In genomic region chr9:111450114-111450513, GRCh38 we compare ENCODE assay signal across 16 cellular contexts. TPM values are rescaled to one million over a fixed set of nuclear protein-coding genes. Genes with fewer than 3 reads are reported as not detected.
DNase-seq lines count a peak whose midpoint lies in the region; ATAC-seq lines count a peak whose summit lies in the region.
"Had no signal": no experiment of that assay in that cellular context is flagged by ENCODE, and none has a peak within 500 bp of the region (broad histone marks: within the 10 kb centered on the region; RNA-seq: fewer than 3 reads in every experiment).

No MANE protein-coding gene starts in this region.

- DNase-seq in Right ventricle myocardium inferior (ENCODE audit: missing footprints), result no peak
- DNase-seq in cardiac septum (ENCODE audit: low spot score), result no peak
- DNase-seq in Right ventricle myocardium superior, result no peak
- peak; percentile 25 for DNase-seq in myocyte (ENCODE audit: low read depth)
- no peak for DNase-seq in KG1 (lab: John Stamatoyannopoulos, UW)
- no peak for DNase-seq in NCI-H446 treated with DMSO at 0.1 percent for 48 hours (lab: John Stamatoyannopoulos, UW)
- DNase-seq: DMS53, HFFc6, MM.1S, NCI-H187 treated with DMSO at 0.1 percent for 48 hours, NCI-H2171, NCI-H510A, SIG-M5 had no signal

- intact Hi-C loops in Right ventricle myocardium inferior (cut with DNase I), result no loop called here
- intact Hi-C loops in cardiac septum (cut with DNase I), result loop anchor here (10.0 kb wide), 1 partner anchor 75 kb away; the partner anchor contains the start of gene ZNF483
- intact Hi-C loops in Right ventricle myocardium superior (cut with DNase I), result no loop called here

- ATAC-seq in Right ventricle myocardium inferior (peak; percentile 16), Right ventricle myocardium superior (ENCODE audit: poor library complexity) (peak; percentile 74), GM21576 (IDR thresholded peaks at IDR 0.05; ENCODE audit: unreplicated experiment) (no peak), GM18909 (IDR thresholded peaks at IDR 0.05; ENCODE audit: poor library complexity, unreplicated experiment) (no peak)
- ATAC-seq: GM23338 had no signal

RNA-seq across cellular contexts. Expression of gene ECPAS, which starts 34.1 kb away (rescaled TPM):
- total RNA-seq in Right ventricle myocardium inferior (108 TPM), cardiac septum (81.5 TPM), Right ventricle myocardium superior (120 TPM), myocyte (94.3 and 98.0 TPM in 2 replicates)
- polyA plus RNA-seq in myocyte (2012), result 41.0 TPM

Comparison
In these comparisons a context has a peak if more than half of its experiments do, and no peak if none do; other contexts are left out.
1. ATAC-seq: peak in Right ventricle myocardium inferior (single experiment) and Right ventricle myocardium superior (single experiment); none in GM21576 (single experiment) and GM18909 (single experiment).